In genomic region chr2:177984739-177985138, GRCh38 we compare ENCODE assay signal across 11 cellular contexts.
DNase-seq lines count a peak whose midpoint lies in the region; ATAC-seq and TF ChIP-seq lines count a peak whose summit lies in the region.
"Had no signal": no experiment of that assay in that cellular context is flagged by ENCODE, and none has a peak within 500 bp of the region (broad histone marks: within the 10 kb centered on the region; RNA-seq: fewer than 3 reads in every experiment).

No MANE protein-coding gene starts in this region.

- H4K20me1 ChIP-seq in hepatocyte (ENCODE audit: insufficient read depth, poor library complexity, severe bottlenecking), result no peaks in the 10 kb centered on the region

- no peak overlapping the region for H3K4me2 ChIP-seq in hepatocyte

- H3K9me3 ChIP-seq in HEK293 (ENCODE audit: control insufficient read depth, insufficient read depth, low read depth, low read length) (no peaks in the 10 kb centered on the region), hepatocyte (ENCODE audit: low read depth) (no peaks in the 10 kb centered on the region), right atrium auricular region (no peaks in the 10 kb centered on the region)

- no peaks in the 10 kb centered on the region for H3K4me1 Mint-ChIP-seq in activated naive CD4-positive, alpha-beta T cell treated with anti-CD3 and anti-CD28 coated beads, Interleukin-2, amount 10 ng/mL, durations not matched to agents 7 days and 5 days
- H3K4me1 Mint-ChIP-seq: CD4-positive, CD25-positive, alpha-beta regulatory T cell had no signal

- H3K27me3 ChIP-seq in hepatocyte (peaks cover 5% of the 10 kb centered on the region), right atrium auricular region (no peaks in the 10 kb centered on the region)

- peaks cover 4% of the 10 kb centered on the region for H3K27me3 Mint-ChIP-seq in activated naive CD4-positive, alpha-beta T cell treated with anti-CD3 and anti-CD28 coated beads, Interleukin-2, amount 10 ng/mL, durations not matched to agents 7 days and 5 days

- H3K27ac Mint-ChIP-seq in activated naive CD4-positive, alpha-beta T cell treated with anti-CD3 and anti-CD28 coated beads, Interleukin-2, amount 10 ng/mL, durations not matched to agents 7 days and 5 days, result no peak overlapping the region
- H3K27ac Mint-ChIP-seq: CD4-positive, CD25-positive, alpha-beta regulatory T cell; H9 had no signal

- H3K4me3 ChIP-seq in HEK293 (ENCODE audit: low read depth, low read length) (no peak overlapping the region), hepatocyte (no peak overlapping the region), right atrium auricular region (no peak overlapping the region)

- H3K79me2 ChIP-seq in hepatocyte, result no peaks in the 10 kb centered on the region

- H3K36me3 Mint-ChIP-seq in activated naive CD4-positive, alpha-beta T cell treated with anti-CD3 and anti-CD28 coated beads, Interleukin-2, amount 10 ng/mL, durations not matched to agents 7 days and 5 days, result no peaks in the 10 kb centered on the region
- H3K36me3 Mint-ChIP-seq: CD4-positive, CD25-positive, alpha-beta regulatory T cell had no signal

- no peaks in the 10 kb centered on the region for H3K36me3 ChIP-seq in HEK293 (ENCODE audit: control insufficient read depth in 2 of 2, insufficient read depth in 1 of 2, low read length in 2 of 2)
- no peaks in the 10 kb centered on the region for H3K36me3 ChIP-seq in hepatocyte (replicated peaks; ENCODE audit: insufficient read depth, low read depth)
- H3K36me3 ChIP-seq in right atrium auricular region, result no peaks in the 10 kb centered on the region

- DNase-seq in COLO668 (lab: John Stamatoyannopoulos, UW; ENCODE audit: unreplicated experiment), result peak; percentile 9
- DNase-seq in NCI-H510A treated with DMSO at 0.1 percent for 48 hours (lab: John Stamatoyannopoulos, UW), result peak; percentile 56
- DNase-seq in hepatocyte (ENCODE audit: low spot score), result peak; percentile 23
- no peak for DNase-seq in activated naive CD4-positive, alpha-beta T cell treated with anti-CD3 and anti-CD28 coated beads, Interleukin-2, amount 10 ng/mL, durations not matched to agents 7 days and 5 days
- DNase-seq in mucosa of gallbladder (ENCODE audit: low spot score), result no peak
- DNase-seq in right atrium auricular region (ENCODE audit: low spot score), result no peak
- DNase-seq: activated CD4-positive, CD25-positive, alpha-beta regulatory T cell treated with anti-CD3 and anti-CD28 coated beads, Interleukin-2, amount 50 U/mL, for 72 hours; CD4-positive, CD25-positive, alpha-beta regulatory T cell; H9 had no signal

- no peaks in the 10 kb centered on the region for H3K9me2 ChIP-seq in hepatocyte (replicated peaks; ENCODE audit: insufficient read depth)

- no peaks in the 10 kb centered on the region; the same call in 1 of the 2 replicates for H3K4me1 ChIP-seq in HEK293 (ENCODE audit: control insufficient read depth, insufficient read depth, low read length)
- no peaks in the 10 kb centered on the region for H3K4me1 ChIP-seq in hepatocyte (ENCODE audit: insufficient read depth)
- H3K4me1 ChIP-seq in right atrium auricular region, result no peaks in the 10 kb centered on the region

- WGBS in hepatocyte (ENCODE audit: low lambda C conversion rate, missing lambda C conversion rate), result 75% methylated on average over 1 of the region's 1 CpG

- no peak for ATAC-seq in GM18907 (IDR thresholded peaks at IDR 0.05; ENCODE audit: unreplicated experiment)

- no peak overlapping the region for H3K4me3 Mint-ChIP-seq in activated naive CD4-positive, alpha-beta T cell treated with anti-CD3 and anti-CD28 coated beads, Interleukin-2, amount 10 ng/mL, durations not matched to agents 7 days and 5 days
- H3K4me3 Mint-ChIP-seq: CD4-positive, CD25-positive, alpha-beta regulatory T cell; H9 had no signal

- CTCF ChIA-PET in HEK293 (lab: Yijun Ruan, JAX), result interaction anchor here (0.8 to 3.1 kb wide), 12 partner anchors 8 to 185 kb away, joined by 3 to 15 read pairs (median 5); partner anchors contain the start of genes PDE11A and RBM45
- CTCF ChIA-PET in activated naive CD4-positive, alpha-beta T cell treated with anti-CD3 and anti-CD28 coated beads, Interleukin-2, amount 10 ng/mL, durations not matched to agents 7 days and 5 days (lab: Charles Lee), result interaction anchor here (1.0 to 1.6 kb wide), 2 partner anchors 9 to 22 kb away, joined by 3 to 7 read pairs; no protein-coding TSS in a partner anchor

- H3K9me3 Mint-ChIP-seq in activated naive CD4-positive, alpha-beta T cell treated with anti-CD3 and anti-CD28 coated beads, Interleukin-2, amount 10 ng/mL, durations not matched to agents 7 days and 5 days, result no peaks in the 10 kb centered on the region
- H3K9me3 Mint-ChIP-seq: CD4-positive, CD25-positive, alpha-beta regulatory T cell; H9 had no signal

- POLR2A ChIA-PET in HEK293 (lab: Yijun Ruan, JAX), result interaction anchor here (0.7 kb wide), 1 partner anchor 219 kb away, joined by 3 read pairs; no protein-coding TSS in a partner anchor

- TF ChIP-seq CTCF in HEK293 (tag by site-specific recombination; IDR thresholded peaks at IDR 0.05) (no peak), hepatocyte (IDR thresholded peaks at IDR 0.05; ENCODE audit: poor library complexity) (no peak), right atrium auricular region (IDR thresholded peaks at IDR 0.05) (no peak)

- H2AFZ ChIP-seq in hepatocyte, result no peak overlapping the region

- H3K27ac ChIP-seq in HEK293 (ENCODE audit: extremely low read depth, low read depth, low read length) (no peak overlapping the region), hepatocyte (no peak overlapping the region), right atrium auricular region (no peak overlapping the region)

TF ChIP-seq in HEK293, 187 proteins besides CTCF, POLR2A, EP300 and RAD21:
- TF ChIP-seq SP3 (tag by site-specific recombination; IDR thresholded peaks at IDR 0.05), result no peak
- TF ChIP-seq ZNF645 (tag by site-specific recombination; IDR thresholded peaks at IDR 0.05), result no peak
- TF ChIP-seq ZNF311 (tag by site-specific recombination; IDR thresholded peaks at IDR 0.05; ENCODE audit: borderline replicate concordance), result no peak
- TF ChIP-seq ZNF558 (tag by site-specific recombination; IDR thresholded peaks at IDR 0.05), result no peak
- no peak for TF ChIP-seq FEZF1 (tag by site-specific recombination; IDR thresholded peaks at IDR 0.05)
- no peak for TF ChIP-seq ZNF266 (tag by site-specific recombination; IDR thresholded peaks at IDR 0.05; ENCODE audit: low read depth)
- TF ChIP-seq ZNF548 (tag by site-specific recombination; IDR thresholded peaks at IDR 0.05), result no peak
- peak; percentile 42; the same call in 1 of the 2 replicates for TF ChIP-seq GLIS1 (tag by site-specific recombination; IDR thresholded peaks at IDR 0.05)
- TF ChIP-seq EGR2 (tag by site-specific recombination; IDR thresholded peaks at IDR 0.05; ENCODE audit: low read depth), result no peak
- TF ChIP-seq PRDM6 (tag by site-specific recombination; IDR thresholded peaks at IDR 0.05), result peak; percentile 36; the same call in 1 of the 2 replicates
- no peak for TF ChIP-seq ZSCAN4 (tag by site-specific recombination; IDR thresholded peaks at IDR 0.05)
- TF ChIP-seq ZNF416 (tag by site-specific recombination; IDR thresholded peaks at IDR 0.05), result no peak

Comparison
In these comparisons a context has a peak if more than half of its experiments do, and no peak if none do; other contexts are left out.
1. DNase-seq: peak in COLO668 (single experiment), NCI-H510A treated with DMSO at 0.1 percent for 48 hours (single experiment) and hepatocyte (single experiment); none in activated naive CD4-positive, alpha-beta T cell treated with anti-CD3 and anti-CD28 coated beads, Interleukin-2, amount 10 ng/mL, durations not matched to agents 7 days and 5 days (single experiment), mucosa of gallbladder (single experiment) and right atrium auricular region (single experiment).